In genomic region chr1:38004284-38005101, GRCh38 we compare ENCODE assay signal across 8 cellular contexts. TPM values are rescaled to one million over a fixed set of nuclear protein-coding genes. Genes with fewer than 3 reads are reported as not detected.
DNase-seq lines count a peak whose midpoint lies in the region; TF ChIP-seq lines count a peak whose summit lies in the region.

No MANE protein-coding gene starts in this region.

- peaks cover 3 to 6% of the 10 kb centered on the region in 2 donors for H3K36me3 Mint-ChIP-seq in CD14-positive monocyte

- H3K36me3 ChIP-seq in HUES6 (ENCODE audit: control insufficient read depth, insufficient read depth, low read length): no peaks in the 10 kb centered on the region
- H3K36me3 ChIP-seq in adrenal gland (replicated peaks in 1 of 2): no peaks in the 10 kb centered on the region
- H3K36me3 ChIP-seq in suprapubic skin: no peaks in the 10 kb centered on the region

- H3K9ac ChIP-seq in HUES6 (ENCODE audit: low read length): peak overlapping the region; percentile 79

- intact Hi-C loops in CD14-positive monocyte (cut with micrococcal nuclease) (loop anchor here in 1 of 2 donors (10.0 kb wide), 1 partner anchor 190 kb away; no protein-coding TSS in a partner anchor), adrenal gland (cut with DNase I) (no loop called here)

- TF ChIP-seq POLR2A in adrenal gland (IDR thresholded peaks at IDR 0.05) (no peak), suprapubic skin (IDR thresholded peaks at IDR 0.05) (no peak)

- no peak for DNase-seq in CD14-positive monocyte (ENCODE audit: low spot score)
- peak in 1 of 7 donors; percentile 29 for DNase-seq in adrenal gland
- peak; percentile 4 for DNase-seq in kidney glomerular epithelial cell (lab: John Stamatoyannopoulos, UW)
- peak in 1 of 2 donors; percentile 77 for DNase-seq in suprapubic skin (ENCODE audit: low spot score in 2 of 2)
- no peak for DNase-seq in NCI-H2196 treated with DMSO at 0.1 percent for 48 hours (lab: John Stamatoyannopoulos, UW; ENCODE audit: unreplicated experiment)
- DNase-seq in activated CD4-positive, alpha-beta T cell treated with anti-CD3 and anti-CD28 coated beads for 48 hours: no peak
- DNase-seq in activated CD4-positive, CD25-positive, alpha-beta regulatory T cell treated with anti-CD3 and anti-CD28 coated beads, Interleukin-2, amount 50 U/mL, for 72 hours: no peak

- H3K9me3 Mint-ChIP-seq in CD14-positive monocyte: peaks cover 0 to under 1% (median 0%) of the 10 kb centered on the region in 7 donors

- H3K27me3 Mint-ChIP-seq in CD14-positive monocyte (ENCODE audit: low read depth in 3 of 3): no peaks in the 10 kb centered on the region

- WGBS in adrenal gland, 4 donors: 12 to 13% (median 12%) methylated on average over 13 to 26 of the region's 26 CpGs
- 4% methylated on average over 18 of the region's 26 CpGs for WGBS in suprapubic skin

- H3K27me3 ChIP-seq in HUES6 (ENCODE audit: control insufficient read depth, insufficient read depth, low read length) (no peaks in the 10 kb centered on the region), adrenal gland (no peaks in the 10 kb centered on the region), suprapubic skin (no peaks in the 10 kb centered on the region)

- no peak overlapping the region for H3K27ac ChIP-seq in HUES6 (ENCODE audit: low read depth, low read length)
- H3K27ac ChIP-seq in adrenal gland: peak overlapping the region in 4 of 5 donors; percentile 22 to 84 (median 56)
- peak overlapping the region; percentile 81 for H3K27ac ChIP-seq in suprapubic skin

- TF ChIP-seq EP300 in suprapubic skin (IDR thresholded peaks at IDR 0.05): no peak

- H3K4me1 Mint-ChIP-seq in CD14-positive monocyte: peaks cover 72% of the 10 kb centered on the region

- TF ChIP-seq CTCF in CD14-positive monocyte (IDR thresholded peaks at IDR 0.05) (no peak), adrenal gland (IDR thresholded peaks at IDR 0.05) (no peak), suprapubic skin (IDR thresholded peaks at IDR 0.05) (no peak)

- H3K9me3 ChIP-seq in HUES6 (ENCODE audit: control insufficient read depth, insufficient read depth, low read depth, low read length) (no peaks in the 10 kb centered on the region), adrenal gland (replicated peaks in 1 of 3) (no peaks in the 10 kb centered on the region), suprapubic skin (no peaks in the 10 kb centered on the region)

- peak overlapping the region; percentile 38 to 92 (median 87) for H3K27ac Mint-ChIP-seq in CD14-positive monocyte

- H3K4me3 Mint-ChIP-seq in CD14-positive monocyte: peak overlapping the region; percentile 96 to 99

- H3K4me3 ChIP-seq in HUES6 (ENCODE audit: low read depth, low read length): peak overlapping the region; percentile 73
- H3K4me3 ChIP-seq in adrenal gland: peak overlapping the region in 3 of 4 donors; percentile 23 to 80 (median 59)
- H3K4me3 ChIP-seq in suprapubic skin: peak overlapping the region; percentile 55

- H3K4me1 ChIP-seq in HUES6 (ENCODE audit: control insufficient read depth, insufficient read depth, low read length): peaks cover 58% of the 10 kb centered on the region
- peaks cover 38 to 41% of the 10 kb centered on the region in 2 donors for H3K4me1 ChIP-seq in adrenal gland (replicated peaks in 1 of 2)
- peaks cover 58% of the 10 kb centered on the region for H3K4me1 ChIP-seq in suprapubic skin

RNA-seq across cellular contexts. Expression of gene FHL3, which starts 0.8 kb away (rescaled TPM):
- 10 to 100 TPM; 26.1 to 32.3 TPM for polyA plus RNA-seq in CD14-positive monocyte
- 10 to 100 TPM; 14.5 to 47.6 (median 23.2) TPM for total RNA-seq in adrenal gland
- polyA plus RNA-seq in adrenal gland: 10 to 100 TPM in 2 of 3 donors, 1 to 10 TPM in 1; 8.6 to 39.5 (median 31.5) TPM
- total RNA-seq in suprapubic skin: 10 to 100 TPM; 19.1 to 46.4 (median 35.1) TPM

RNA-seq across cellular contexts. Expression of gene UTP11, which starts 8.0 kb away (rescaled TPM):
- polyA plus RNA-seq in CD14-positive monocyte: 10 to 100 TPM; 20.5 to 26.0 TPM
- 10 to 100 TPM; 25.8 to 71.9 (median 37.4) TPM for total RNA-seq in adrenal gland
- polyA plus RNA-seq in adrenal gland: 100 to 1,000 TPM in 1 of 3 donors, 10 to 100 TPM in 2; 16.0 to 133 (median 26.5) TPM
- 10 to 100 TPM; 32.1 to 48.5 (median 39.5) TPM for total RNA-seq in suprapubic skin

RNA-seq across cellular contexts. Expression of gene SF3A3, which starts 14.7 kb away (rescaled TPM):
- polyA plus RNA-seq in CD14-positive monocyte (10 to 100 TPM; 53.3 to 55.7 TPM), adrenal gland (10 to 100 TPM; 24.3 to 78.5 (median 28.2) TPM)
- total RNA-seq in adrenal gland (10 to 100 TPM; 30.1 to 95.9 (median 40.8) TPM), suprapubic skin (10 to 100 TPM; 36.9 to 68.4 (median 43.6) TPM)

RNA-seq across cellular contexts. Expression of gene POU3F1, which starts 42.1 kb away (rescaled TPM):
- polyA plus RNA-seq in CD14-positive monocyte (not detected), adrenal gland (under 1 TPM; 0.05 to 0.40 (median 0.16) TPM)
- total RNA-seq in adrenal gland (1 to 10 TPM; 1.6 to 6.9 (median 3.0) TPM), suprapubic skin (10 to 100 TPM in 3 of 4 donors, 1 to 10 TPM in 1; 8.8 to 28.5 (median 13.5) TPM)

RNA-seq across cellular contexts. Expression of gene INPP5B, which starts 57.6 kb away (rescaled TPM):
- polyA plus RNA-seq in CD14-positive monocyte (1 to 10 TPM; 3.0 to 5.8 TPM), adrenal gland (10 to 100 TPM; 10.4 to 15.7 (median 11.3) TPM)
- total RNA-seq in adrenal gland (10 to 100 TPM; 11.6 to 32.3 (median 24.0) TPM), suprapubic skin (10 to 100 TPM; 14.0 to 30.9 (median 17.9) TPM)
